In genomic region chr4:151951727-151952078, GRCh38 we compare ENCODE assay signal across 24 cellular contexts.
"Had no signal": no experiment of that assay in that cellular context is flagged by ENCODE, and none has a peak within 500 bp of the region (broad histone marks: within the 10 kb centered on the region; RNA-seq: fewer than 3 reads in every experiment).

No MANE protein-coding gene starts in this region.

- H3K4me1 ChIP-seq: adrenal gland, body of pancreas, colonic mucosa, right lobe of liver, uterus had no signal

- H3K27ac ChIP-seq: body of pancreas, colonic mucosa, neutrophil, right lobe of liver, VCaP had no signal

- H3K36me3 ChIP-seq: adrenal gland, colonic mucosa, neutrophil, right lobe of liver, uterus had no signal

- ATAC-seq: activated CD4-positive, CD25-positive, alpha-beta regulatory T cell treated with anti-CD3 and anti-CD28 coated beads, Interleukin-2, amount 50 U/mL, for 24 hours; body of pancreas; effector memory CD8-positive, alpha-beta T cell; left ventricle myocardium superior; mucosa of descending colon; right lobe of liver had no signal

- H3K9me3 ChIP-seq: adrenal gland, body of pancreas, colonic mucosa, right lobe of liver had no signal

- H3K4me3 ChIP-seq: adrenal gland, body of pancreas, colonic mucosa, mucosa of descending colon, right lobe of liver, uterus had no signal

- H3K27me3 ChIP-seq: adrenal gland, body of pancreas, colonic mucosa, neutrophil, right lobe of liver, uterus had no signal

- DNase-seq: activated CD4-positive, alpha-beta T cell treated with anti-CD3 and anti-CD28 coated beads for 48 hours; activated CD4-positive, alpha-beta T cell treated with anti-CD3 and anti-CD28 coated beads, Interleukin-2, amount 50 U/mL, for 48 hours; activated CD8-positive, alpha-beta memory T cell treated with anti-CD3 and anti-CD28 coated beads for 24 hours; activated effector memory CD4-positive, alpha-beta T cell treated with Interleukin-2 at 50 U/mL for 16 hours; activated naive CD4-positive, alpha-beta T cell treated with Interleukin-2 at 50 U/mL for 16 hours; adrenal gland; aorta; body of pancreas; cerebellar nuclear complex; colonic mucosa; effector memory CD8-positive, alpha-beta T cell; erythroblast; left ventricle myocardium superior; mucosa of descending colon; naive B cell; nephron progenitor cell; right lobe of liver; stimulated activated CD4-positive, alpha-beta T cell treated with anti-CD3 and anti-CD28 coated beads, Interleukin-12 subunit alpha, Interleukin-12 subunit beta, amount 100 ng/mL, for 4 hours; stimulated activated CD4-positive, alpha-beta T cell treated with anti-CD3 and anti-CD28 coated beads, Interleukin-4, amount 100 ng/mL, for 1 hour; T-helper 9 cell had no signal
